In the genomic region with DNA sequence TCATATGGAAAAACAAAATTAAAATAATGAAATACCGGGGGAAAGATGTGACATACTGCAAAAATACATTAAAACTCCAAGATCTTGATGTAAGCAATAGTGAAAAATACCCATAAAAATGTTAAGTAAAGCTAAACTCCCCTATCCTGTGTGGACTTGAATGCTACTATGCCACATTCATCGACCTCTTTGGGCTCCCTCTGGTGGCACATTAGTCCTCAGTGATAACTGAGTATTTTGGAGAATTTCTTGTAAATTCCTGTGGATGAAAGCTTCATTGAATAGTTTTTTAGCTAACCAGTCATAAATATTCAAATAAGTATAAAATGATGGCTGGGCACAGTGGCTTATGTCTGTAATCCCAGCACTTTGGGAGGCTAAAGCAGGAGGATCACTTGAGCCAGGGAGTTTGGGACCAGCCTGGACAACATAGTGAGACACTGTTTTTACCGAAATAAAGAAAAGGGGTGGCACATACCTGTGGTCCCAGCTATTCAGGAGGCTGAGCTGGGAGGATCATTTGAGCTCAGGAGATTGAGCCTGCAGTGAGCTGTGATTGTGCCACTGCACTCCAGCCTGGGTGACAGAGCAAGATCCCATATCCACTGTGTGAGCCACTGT, we compare ENCODE assay signal across 8 cellular contexts. TPM values are rescaled to one million over a fixed set of nuclear protein-coding genes. Genes with fewer than 3 reads are reported as not detected.
DNase-seq lines count a peak whose midpoint lies in the region; ATAC-seq, FAIRE-seq and TF ChIP-seq lines count a peak whose summit lies in the region.

No MANE protein-coding gene starts in this region.

- no peaks in the 10 kb centered on the region for H3K36me3 Mint-ChIP-seq in naive thymus-derived CD8-positive, alpha-beta T cell

- H3K9ac ChIP-seq in endothelial cell of umbilical vein (replicated peaks; ENCODE audit: extremely low read depth, insufficient read depth, low read length), result no peak overlapping the region

- H3K4me2 ChIP-seq in endothelial cell of umbilical vein (ENCODE audit: insufficient read depth, low read length), result no peak overlapping the region

- H3K36me3 ChIP-seq in BJ (ENCODE audit: control insufficient read depth, insufficient read depth, low read length) (no peaks in the 10 kb centered on the region), endothelial cell of umbilical vein (ENCODE audit: control insufficient read depth in 2 of 2, extremely low read depth in 1 of 2, insufficient read depth in 2 of 2, low read length in 2 of 2) (no peaks in the 10 kb centered on the region)

- TF ChIP-seq POLR2A in endothelial cell of umbilical vein (IDR thresholded peaks at IDR 0.05; ENCODE audit: low read depth, low read length), result no peak

- H3K4me3 ChIP-seq in BJ (ENCODE audit: low read depth, low read length), result no peak overlapping the region
- no peak overlapping the region for H3K4me3 ChIP-seq in endothelial cell of umbilical vein (replicated peaks in 1 of 3; ENCODE audit: insufficient read depth in 1 of 3, low read depth in 1 of 3, low read length in 3 of 3)

- no peaks in the 10 kb centered on the region for H3K9me3 Mint-ChIP-seq in naive thymus-derived CD8-positive, alpha-beta T cell

- intact Hi-C loops in endothelial cell of umbilical vein (cut with micrococcal nuclease), result loop anchor here (1.0 to 5.0 kb wide), 4 partner anchors 42 to 381 kb away; a partner anchor contains a TSS

- DNase-seq in BJ (ENCODE audit: low read depth) (peak; percentile 23), MV-4-11 (lab: John Stamatoyannopoulos, UW) (peak; percentile 20), endothelial cell of umbilical vein (ENCODE audit: low read depth, low spot score) (peak; percentile 63), NCI-H510A treated with DMSO at 0.1 percent for 48 hours (lab: John Stamatoyannopoulos, UW) (no peak), putamen (ENCODE audit: low spot score) (no peak)
- peak; percentile 61 for DNase-seq in activated CD4-positive, alpha-beta T cell treated with anti-CD3 and anti-CD28 coated beads for 48 hours
- peak; percentile 17 to 82 (median 56) for DNase-seq in naive thymus-derived CD8-positive, alpha-beta T cell

- H3K27me3 ChIP-seq in BJ (ENCODE audit: control insufficient read depth, insufficient read depth, low read length) (no peaks in the 10 kb centered on the region), endothelial cell of umbilical vein (ENCODE audit: control insufficient read depth in 2 of 2, insufficient read depth in 2 of 2, low read length in 2 of 2) (no peaks in the 10 kb centered on the region)

- no peak overlapping the region for H3K4me3 Mint-ChIP-seq in naive thymus-derived CD8-positive, alpha-beta T cell

- H3K4me1 Mint-ChIP-seq in naive thymus-derived CD8-positive, alpha-beta T cell, result peaks cover 0 to 6% (median 3%) of the 10 kb centered on the region in 4 donors

- dilution Hi-C loops in endothelial cell of umbilical vein (cut with MboI; ENCODE audit: extremely low pct_ligation_motif_present, low sequenced_read_pairs), result no loop called here

- CTCF ChIA-PET in BJ (lab: Yijun Ruan, JAX), result interaction anchor here (0.5 to 3.8 kb wide), 24 partner anchors 9 to 1610 kb away, joined by 3 to 30 read pairs (median 4); a partner anchor contains a TSS
- CTCF ChIA-PET in endothelial cell of umbilical vein (lab: Charles Lee), result interaction anchor here (0.6 to 4.1 kb wide), 50 partner anchors 11 to 1608 kb away, joined by 3 to 65 read pairs (median 4); a partner anchor contains a TSS

- no TSS peak for BruUV-seq in endothelial cell of umbilical vein (replicated peaks; lab: Mats Ljungman, UMichigan)

- no peaks in the 10 kb centered on the region for H3K4me1 ChIP-seq in endothelial cell of umbilical vein (ENCODE audit: control insufficient read depth, extremely low read depth, insufficient read depth, low read length)

- H3K27me3 Mint-ChIP-seq in naive thymus-derived CD8-positive, alpha-beta T cell, result no peaks in the 10 kb centered on the region

- no peaks in the 10 kb centered on the region for H4K20me1 ChIP-seq in endothelial cell of umbilical vein (replicated peaks; ENCODE audit: control insufficient read depth, extremely low read depth, insufficient read depth, low read length)

- H3K27ac Mint-ChIP-seq in naive thymus-derived CD8-positive, alpha-beta T cell, result peak overlapping the region in 3 of 10 donors; percentile 9 to 11 (median 11)

- POLR2A ChIA-PET in BJ (lab: Charles Lee) (interaction anchor here (1.2 kb wide), 1 partner anchor 128 kb away, joined by 3 read pairs; no protein-coding TSS in a partner anchor), endothelial cell of umbilical vein (lab: Charles Lee) (interaction anchor here (0.6 kb wide), 1 partner anchor 181 kb away, joined by 3 read pairs; no protein-coding TSS in a partner anchor)
- POLR2A ChIA-PET in naive thymus-derived CD8-positive, alpha-beta T cell (lab: Charles Lee), result interaction anchor here (0.6 to 2.0 kb wide), 10 partner anchors 10 to 179 kb away, joined by 3 to 7 read pairs (median 4); a partner anchor contains a TSS

- no peaks in the 10 kb centered on the region for H3K79me2 ChIP-seq in endothelial cell of umbilical vein (ENCODE audit: control insufficient read depth, insufficient read depth, low read length)

- H3K9me1 ChIP-seq in endothelial cell of umbilical vein (replicated peaks; ENCODE audit: control insufficient read depth, extremely low read depth, insufficient read depth, low read length), result no peaks in the 10 kb centered on the region

- no peaks in the 10 kb centered on the region for H3K9me3 ChIP-seq in endothelial cell of umbilical vein (replicated peaks; ENCODE audit: control insufficient read depth, insufficient read depth, low read length)

- peak; percentile 63 for ATAC-seq in GM19043 (IDR thresholded peaks at IDR 0.05; ENCODE audit: low read depth, unreplicated experiment)
- peak; percentile 87 to 96 for ATAC-seq in naive thymus-derived CD8-positive, alpha-beta T cell

- FAIRE-seq in endothelial cell of umbilical vein (lab: Jason Lieb, UNC), result peak; percentile 67

- no peak overlapping the region for H3K27ac ChIP-seq in endothelial cell of umbilical vein (ENCODE audit: insufficient read depth, low read depth, low read length)

- TF ChIP-seq CTCF in BJ (IDR thresholded peaks at IDR 0.05; ENCODE audit: insufficient read depth, low read depth, low read length) (peak; percentile 70), endothelial cell of umbilical vein (IDR thresholded peaks at IDR 0.05; ENCODE audit: extremely low read depth in 1 of 2, insufficient read depth in 1 of 2, low read depth in 1 of 2, low read length in 2 of 2) (peak; percentile 53 to 58)

- H2AFZ ChIP-seq in endothelial cell of umbilical vein (ENCODE audit: low read depth, low read length), result no peak overlapping the region

TF ChIP-seq in endothelial cell of umbilical vein, 7 proteins besides CTCF, POLR2A, EP300 and RAD21:
- TF ChIP-seq, protein P1, sequence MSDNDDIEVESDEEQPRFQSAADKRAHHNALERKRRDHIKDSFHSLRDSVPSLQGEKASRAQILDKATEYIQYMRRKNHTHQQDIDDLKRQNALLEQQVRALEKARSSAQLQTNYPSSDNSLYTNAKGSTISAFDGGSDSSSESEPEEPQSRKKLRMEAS (IDR thresholded peaks at IDR 0.05; ENCODE audit: insufficient read depth, insufficient read length), result no peak
- TF ChIP-seq MYC (IDR thresholded peaks at IDR 0.05; ENCODE audit: low read depth, low read length) (no peak), FOS (IDR thresholded peaks at IDR 0.05; ENCODE audit: borderline replicate concordance, insufficient read depth, low read length) (no peak), JUN (IDR thresholded peaks at IDR 0.05; ENCODE audit: borderline replicate concordance, insufficient read depth, insufficient read length, low read depth) (no peak), EZH2 (IDR thresholded peaks at IDR 0.05; ENCODE audit: borderline replicate concordance, low read depth, low read length, severe bottlenecking) (no peak), POLR2AphosphoS5 (IDR thresholded peaks at IDR 0.05; ENCODE audit: insufficient read depth, low read depth, low read length) (no peak), GATA2 (IDR thresholded peaks at IDR 0.05; ENCODE audit: insufficient read depth, insufficient read length, low read depth, low read length) (no peak)
TF ChIP-seq in endothelial cell of umbilical vein: peak in this region for 0.

RNA-seq across cellular contexts. Expression of a gene that starts 42.4 kb away (rescaled TPM):
- polyA plus RNA-seq in BJ (2011; rRNA removed) (8.9 and 10.5 TPM in 2 replicates), endothelial cell of umbilical vein (4.5 and 6.2 TPM in 2 replicates)
- 4.4 and 6.2 TPM in 2 replicates for polyA minus RNA-seq in BJ (2011; rRNA and poly(A)+ RNA removed)
- 7.6 and 7.9 TPM in 2 replicates for total RNA-seq in endothelial cell of umbilical vein
- 2.8 and 3.3 TPM in 2 replicates for polyA plus RNA-seq in endothelial cell of umbilical vein (2011; cell fraction: cytosol; rRNA removed)
- 3.0 and 4.8 TPM in 2 replicates for polyA plus RNA-seq in endothelial cell of umbilical vein (2011; cell fraction: nucleus; rRNA removed)
- 4.4 and 5.6 TPM in 2 replicates for polyA plus RNA-seq in endothelial cell of umbilical vein (2012)
- 5.4 TPM in 2 replicates for polyA minus RNA-seq in endothelial cell of umbilical vein
- 13.2 TPM for polyA minus RNA-seq in endothelial cell of umbilical vein (2011; cell fraction: cytosol; rRNA and poly(A)+ RNA removed)
- polyA minus RNA-seq in endothelial cell of umbilical vein (2011; cell fraction: nucleus; rRNA and poly(A)+ RNA removed), result 5.3 and 5.4 TPM in 2 replicates
- total RNA-seq in naive thymus-derived CD8-positive, alpha-beta T cell, result 10 to 100 TPM; 16.4 to 16.6 TPM
- 10 to 100 TPM in 2 of 3 donors, 1 to 10 TPM in 1; 9.2 to 14.5 (median 11.3) TPM for polyA plus RNA-seq in naive thymus-derived CD8-positive, alpha-beta T cell

Comparison
In these comparisons a context has a peak if more than half of its experiments do, and no peak if none do; other contexts are left out.
1. DNase-seq: peak in BJ (single experiment), MV-4-11 (single experiment), activated CD4-positive, alpha-beta T cell treated with anti-CD3 and anti-CD28 coated beads for 48 hours (single experiment), endothelial cell of umbilical vein (single experiment) and naive thymus-derived CD8-positive, alpha-beta T cell (10 of 10); none in NCI-H510A treated with DMSO at 0.1 percent for 48 hours (single experiment) and putamen (single experiment).